In the genomic region with DNA sequence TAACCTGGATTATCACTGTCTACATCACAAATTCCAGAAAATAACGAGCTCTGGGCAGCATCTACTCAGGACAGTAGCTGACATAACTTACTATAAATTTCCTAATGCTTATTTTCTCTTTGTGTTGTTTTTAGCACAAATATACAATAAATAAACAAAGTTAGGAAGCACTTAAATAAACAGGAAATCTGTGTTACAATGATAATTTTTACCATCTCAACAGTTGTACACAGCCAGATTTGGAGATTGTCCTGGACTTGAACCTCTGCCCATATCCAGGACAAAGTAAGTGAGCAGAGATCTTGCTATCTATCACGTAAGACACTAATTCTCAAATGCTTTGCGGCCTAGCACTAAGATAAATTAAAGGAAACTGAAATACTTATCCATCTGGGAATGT, we compare ENCODE assay signal across 8 cellular contexts. TPM values are rescaled to one million over a fixed set of nuclear protein-coding genes. Genes with fewer than 3 reads are reported as not detected.
"Had no signal": no experiment of that assay in that cellular context is flagged by ENCODE, and none has a peak within 500 bp of the region (broad histone marks: within the 10 kb centered on the region; RNA-seq: fewer than 3 reads in every experiment).

No MANE protein-coding gene starts in this region.

- H3K27ac ChIP-seq: HL-60 had no signal

- FAIRE-seq: HepG2, HTR-8/SVneo, K562 had no signal

- DNase-seq: IMR-90, KBM-7, KG1 had no signal

- ATAC-seq: HepG2, K562 had no signal

- H3K4me3 ChIP-seq: K562 had no signal

RNA-seq across cellular contexts. Expression of a gene that starts 48.7 kb away (rescaled TPM):
- polyA plus RNA-seq: IgD-negative memory B cell had no signal
